ENCODE assay signal across 10 cellular contexts in the genomic region with DNA sequence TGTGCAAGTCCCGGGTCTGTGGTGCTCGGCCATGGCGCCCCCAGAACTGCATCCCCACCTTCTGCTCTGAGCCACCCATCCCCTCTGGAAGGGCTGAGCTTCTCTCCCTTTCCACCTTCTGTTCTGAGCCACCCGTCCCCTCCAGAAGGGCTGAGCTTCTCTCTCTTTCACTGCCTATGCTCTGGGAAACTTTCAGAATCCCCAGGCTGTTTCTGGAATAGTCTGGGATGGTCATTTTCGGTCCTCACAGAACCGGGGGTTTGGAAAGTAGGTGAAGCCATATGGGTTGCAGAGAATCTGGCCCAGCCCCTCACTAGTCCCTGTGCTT. TPM values are rescaled to one million over a fixed set of nuclear protein-coding genes. Genes with fewer than 3 reads are reported as not detected.
DNase-seq lines count a peak whose midpoint lies in the region; TF ChIP-seq lines count a peak whose summit lies in the region.
"Had no signal": no experiment of that assay in that cellular context is flagged by ENCODE, and none has a peak within 500 bp of the region (broad histone marks: within the 10 kb centered on the region; RNA-seq: fewer than 3 reads in every experiment).

No MANE protein-coding gene starts in this region.

- peak overlapping the region; percentile 39 to 50 (median 48) for H3K4me3 ChIP-seq in Peyer's patch
- peak overlapping the region; percentile 3 for H3K4me3 ChIP-seq in fibroblast of mammary gland (ENCODE audit: control insufficient read depth, low read depth, low read length)
- H3K4me3 ChIP-seq in spleen, result peak overlapping the region; percentile 41 to 82 (median 52)

- H3K4me3 Mint-ChIP-seq in T-helper 2 cell treated with Interferon-gamma antibody and Interleukin-4, amounts not matched to agents 5 μg/mL and 100 μg/mL, for 36 hours, result peak overlapping the region; percentile 97

- WGBS in spleen, 5 donors, result 24 to 36% (median 29%) methylated on average over 5 to 6 of the region's 6 CpGs

- H3K36me3 Mint-ChIP-seq in T-helper 2 cell treated with Interferon-gamma antibody and Interleukin-4, amounts not matched to agents 5 μg/mL and 100 μg/mL, for 36 hours (ENCODE audit: low read depth), result peaks cover 23% of the 10 kb centered on the region

- in situ Hi-C loops in G401 (cut with HindIII; ENCODE audit: low sequenced_read_pairs), result no loop called here

- H3K27ac Mint-ChIP-seq in T-helper 2 cell treated with Interferon-gamma antibody and Interleukin-4, amounts not matched to agents 5 μg/mL and 100 μg/mL, for 36 hours, result peak overlapping the region; percentile 97

- H3K9me3 ChIP-seq in Peyer's patch (no peaks in the 10 kb centered on the region), spleen (no peaks in the 10 kb centered on the region)

- H3K27me3 Mint-ChIP-seq in T-helper 2 cell treated with Interferon-gamma antibody and Interleukin-4, amounts not matched to agents 5 μg/mL and 100 μg/mL, for 36 hours (ENCODE audit: low read depth), result peaks cover 13% of the 10 kb centered on the region

- H3K4me1 ChIP-seq in Peyer's patch (peaks cover 4 to 42% (median 20%) of the 10 kb centered on the region in 4 donors), spleen (peaks cover 66 to 96% (median 85%) of the 10 kb centered on the region in 6 donors)

- no peaks in the 10 kb centered on the region for H3K27me3 ChIP-seq in Peyer's patch
- no peaks in the 10 kb centered on the region for H3K27me3 ChIP-seq in spleen (replicated peaks in 1 of 7)

- intact Hi-C loops in spleen (cut with DNase I; ENCODE audit: low total_unique reads), result no loop called here

- DNase-seq in T-helper 2 cell treated with Interferon-gamma antibody and Interleukin-4, amounts not matched to agents 5 μg/mL and 100 μg/mL, for 36 hours (ENCODE audit: low spot score), result no peak
- no peak for DNase-seq in T-helper 2 cell
- no peak for DNase-seq in Peyer's patch
- no peak for DNase-seq in fibroblast of mammary gland (ENCODE audit: low read depth)
- DNase-seq in spleen, result no peak
- DNase-seq in germinal center (ENCODE audit: low spot score), result no peak
- DNase-seq in G401 (ENCODE audit: low spot score), result no peak
- DNase-seq in NCI-H2196 treated with DMSO at 0.1 percent for 48 hours (lab: John Stamatoyannopoulos, UW; ENCODE audit: unreplicated experiment), result no peak
- DNase-seq: 8988T, islet precursor cell had no signal

- peaks cover 46% of the 10 kb centered on the region for H3K4me1 Mint-ChIP-seq in T-helper 2 cell treated with Interferon-gamma antibody and Interleukin-4, amounts not matched to agents 5 μg/mL and 100 μg/mL, for 36 hours (ENCODE audit: low read depth)

- TF ChIP-seq POLR2A in Peyer's patch (IDR thresholded peaks at IDR 0.05), result no peak
- no peak for TF ChIP-seq POLR2A in spleen (IDR thresholded peaks at IDR 0.05)

- H3K9me3 Mint-ChIP-seq in T-helper 2 cell treated with Interferon-gamma antibody and Interleukin-4, amounts not matched to agents 5 μg/mL and 100 μg/mL, for 36 hours, result no peaks in the 10 kb centered on the region

- H3K36me3 ChIP-seq in Peyer's patch (no peaks in the 10 kb centered on the region), spleen (no peaks in the 10 kb centered on the region)

- H3K27ac ChIP-seq in Peyer's patch, result peak overlapping the region; percentile 61 to 90 (median 81)
- H3K27ac ChIP-seq in spleen, result peak overlapping the region; percentile 80 to 98 (median 92)

- no peak for TF ChIP-seq CTCF in Peyer's patch (IDR thresholded peaks at IDR 0.05)
- no peak for TF ChIP-seq CTCF in fibroblast of mammary gland (conservative IDR thresholded peaks at IDR 0.05; ENCODE audit: control insufficient read depth, insufficient read depth, low read depth, low read length)
- TF ChIP-seq CTCF in spleen (IDR thresholded peaks at IDR 0.05 in 8 of 11, conservative IDR thresholded peaks at IDR 0.05 in 3 of 11), result no peak

RNA-seq across cellular contexts. Expression of a gene that starts 3.4 kb away (rescaled TPM):
- total RNA-seq in Peyer's patch (10 to 100 TPM; 16.5 to 35.1 (median 27.5) TPM), spleen (10 to 100 TPM; 45.4 to 73.4 (median 51.5) TPM)
- polyA plus RNA-seq in spleen, result 10 to 100 TPM; 37.7 to 49.2 (median 41.3) TPM
- 28.4 and 58.9 TPM in 2 replicates for total RNA-seq in G401 (2014; rRNA removed; shearing (Covaris generic))
